23 cellular contexts compared by ENCODE assay signal in genomic region chr2:21970971-21971370, GRCh38.
DNase-seq lines count a peak whose midpoint lies in the region; ATAC-seq, FAIRE-seq and TF ChIP-seq lines count a peak whose summit lies in the region.
"Had no signal": no experiment of that assay in that cellular context is flagged by ENCODE, and none has a peak within 500 bp of the region (broad histone marks: within the 10 kb centered on the region; RNA-seq: fewer than 3 reads in every experiment).

No MANE protein-coding gene starts in this region.

- H3K36me3 ChIP-seq in psoas muscle (ENCODE audit: insufficient read depth in 1 of 2, low read depth in 1 of 2) = no peaks in the 10 kb centered on the region
- H3K36me3 ChIP-seq: BLaER1 treated with 17β-estradiol and CSF1 and Interleukin-3, amounts not matched to agents 10 nM and 100 nM had no signal

- no peaks in the 10 kb centered on the region for H3K4me1 ChIP-seq in psoas muscle
- H3K4me1 ChIP-seq: A549; BLaER1 treated with 17β-estradiol and CSF1 and Interleukin-3, amounts not matched to agents 10 nM and 100 nM had no signal

- no peaks in the 10 kb centered on the region for H3K27me3 ChIP-seq in psoas muscle (ENCODE audit: insufficient read depth in 3 of 3, low read length in 2 of 3)
- H3K27me3 ChIP-seq: BLaER1 treated with 17β-estradiol and CSF1 and Interleukin-3, amounts not matched to agents 10 nM and 100 nM had no signal

- no peak for ATAC-seq in psoas muscle
- ATAC-seq: A549; CD8-positive, alpha-beta T cell; GM12878 had no signal

- H3K27ac ChIP-seq in psoas muscle = no peak overlapping the region
- H3K27ac ChIP-seq: 22Rv1; A549; BLaER1 treated with 17β-estradiol and CSF1 and Interleukin-3, amounts not matched to agents 10 nM and 100 nM; C4-2B had no signal

- WGBS in psoas muscle, 3 donors = 67 to 76% (median 74%) methylated on average over 2 of the region's 2 CpGs

- no peak overlapping the region for H3K4me3 ChIP-seq in psoas muscle
- H3K4me3 ChIP-seq: A549; BLaER1 treated with 17β-estradiol and CSF1 and Interleukin-3, amounts not matched to agents 10 nM and 100 nM; GM12878 had no signal

- DNase-seq in CMK (ENCODE audit: low read depth) = peak; percentile 95
- peak; percentile 50 for DNase-seq in OCI-M1 (lab: John Stamatoyannopoulos, UW)
- no peak for DNase-seq in urothelium cell line (ENCODE audit: low spot score)
- no peak for DNase-seq in retina
- DNase-seq in psoas muscle = no peak
- DNase-seq: AML-193; CD4-positive, alpha-beta T cell; CD8-positive, alpha-beta T cell; COR-L47; DMS 273 treated with DMSO at 0.1 percent for 48 hours; DMS153; DMS53; DMS79; DND-41; EL; GDM1 had no signal

- intact Hi-C loops in psoas muscle (cut with DNase I) = no loop called here

- no peaks in the 10 kb centered on the region for H3K9me3 ChIP-seq in psoas muscle
- H3K9me3 ChIP-seq: BLaER1 treated with 17β-estradiol and CSF1 and Interleukin-3, amounts not matched to agents 10 nM and 100 nM had no signal

- no peak for TF ChIP-seq CTCF in psoas muscle (IDR thresholded peaks at IDR 0.05)

- FAIRE-seq in urothelium cell line (lab: Jason Lieb, UNC) = peak; percentile 42
- FAIRE-seq: A549, GM12878, GM12892, GM18507 had no signal

Comparison
In these comparisons a context has a peak if more than half of its experiments do, and no peak if none do; other contexts are left out.
1. DNase-seq: peak in CMK (single experiment) and OCI-M1 (single experiment); none in urothelium cell line (single experiment), retina (single experiment) and psoas muscle (0 of 2).